8 cellular contexts compared by ENCODE assay signal in the genomic region with DNA sequence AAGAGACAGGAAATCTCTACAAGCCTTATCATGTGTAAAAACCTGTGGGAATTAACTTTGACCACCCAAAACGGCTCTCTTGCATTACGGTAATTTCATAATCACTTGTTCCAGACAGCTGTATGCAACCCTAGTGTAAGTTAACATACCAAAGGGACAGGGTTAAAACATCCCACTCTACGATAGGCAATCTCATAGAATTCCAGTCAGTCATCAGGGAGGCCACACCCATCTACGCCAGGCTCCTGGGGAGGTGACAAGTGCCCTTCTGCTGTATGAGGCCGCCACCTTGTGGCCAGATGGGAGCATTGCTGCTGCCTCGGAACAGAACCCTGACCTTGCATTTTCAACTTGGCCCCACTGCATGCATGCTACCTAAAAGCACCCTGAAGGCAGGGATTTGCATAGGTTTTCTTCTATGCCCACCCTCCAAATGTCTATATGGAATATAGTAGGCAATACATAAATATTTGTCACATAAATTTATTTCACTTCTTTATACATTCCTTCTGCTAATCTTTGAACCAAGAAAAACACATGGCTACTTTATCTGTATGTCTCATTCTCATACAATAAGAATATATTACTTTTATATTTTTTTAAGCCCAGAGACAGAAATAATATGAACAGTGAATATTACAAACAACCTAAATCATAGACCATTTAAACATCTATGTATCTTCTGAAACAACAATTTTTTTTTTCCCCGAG. TPM values are rescaled to one million over a fixed set of nuclear protein-coding genes. Genes with fewer than 3 reads are reported as not detected.
DNase-seq lines count a peak whose midpoint lies in the region; ATAC-seq and TF ChIP-seq lines count a peak whose summit lies in the region.

No MANE protein-coding gene starts in this region.

- H3K4me1 ChIP-seq in CD4-positive, CD25-positive, alpha-beta regulatory T cell (ENCODE audit: control insufficient read depth, insufficient read depth, low read length, poor library complexity, severe bottlenecking), result peaks cover 4% of the 10 kb centered on the region
- H3K4me1 ChIP-seq in MM.1S (ENCODE audit: low read length) (peaks cover 17% of the 10 kb centered on the region), neuronal stem cell (ENCODE audit: control insufficient read depth in 2 of 2, insufficient read depth in 1 of 2, low read depth in 1 of 2, low read length in 2 of 2) (peaks cover 2 to 4% of the 10 kb centered on the region in 2 donors)

- no peak overlapping the region for H2BK15ac ChIP-seq in neuronal stem cell (ENCODE audit: low read length)

- H3K4ac ChIP-seq in neuronal stem cell (ENCODE audit: low read length), result no peak overlapping the region

- no peak overlapping the region for H4K8ac ChIP-seq in neuronal stem cell (ENCODE audit: low read depth, low read length)

- H2AK5ac ChIP-seq in neuronal stem cell (ENCODE audit: low read depth, low read length), result no peak overlapping the region

- no peaks in the 10 kb centered on the region for H3K9me3 ChIP-seq in CD4-positive, CD25-positive, alpha-beta regulatory T cell (ENCODE audit: control insufficient read depth in 2 of 2, low read length in 2 of 2)
- H3K9me3 ChIP-seq in MM.1S (replicated peaks; ENCODE audit: insufficient read depth, low read length), result no peaks in the 10 kb centered on the region
- no peaks in the 10 kb centered on the region for H3K9me3 ChIP-seq in neuronal stem cell (replicated peaks in 1 of 2; ENCODE audit: control insufficient read depth in 2 of 2, insufficient read depth in 1 of 2, low read depth in 1 of 2, low read length in 2 of 2)

- H3K27me3 Mint-ChIP-seq in CD4-positive, CD25-positive, alpha-beta regulatory T cell, result peaks cover 11% of the 10 kb centered on the region
- H3K27me3 Mint-ChIP-seq in activated T-helper 1 cell treated with anti-CD3 and anti-CD28 coated beads, Interleukin-12 subunit alpha, Interleukin-12 subunit beta, Interleukin-2, Interleukin-4 antibody, amounts not matched to agents 30 ng/mL and 10 ng/mL and 1 ng/mL, durations not matched to agents 14 hours and 24 hours and 36 hours (ENCODE audit: insufficient read depth), result peaks cover 13% of the 10 kb centered on the region

- no peak overlapping the region for H3K18ac ChIP-seq in neuronal stem cell (ENCODE audit: low read length)

- intact Hi-C loops in activated T-helper 1 cell treated with anti-CD3 and anti-CD28 coated beads, Interleukin-12 subunit alpha, Interleukin-12 subunit beta, Interleukin-2, Interleukin-4 antibody, amounts not matched to agents 30 ng/mL and 10 ng/mL and 1 ng/mL, durations not matched to agents 14 hours and 24 hours and 36 hours (cut with micrococcal nuclease), result loop anchor here (1.0 to 10.0 kb wide), 4 partner anchors 13 to 723 kb away; a partner anchor contains a TSS

- H3K9me2 ChIP-seq in MM.1S (replicated peaks; ENCODE audit: insufficient read depth, low read length), result no peaks in the 10 kb centered on the region

- POLR2A ChIA-PET in RWPE1 (lab: Yijun Ruan, JAX; ENCODE audit: low non-redundant PET), result no interaction called here

- H3K4me1 Mint-ChIP-seq in CD4-positive, CD25-positive, alpha-beta regulatory T cell, result peaks cover 0 to 8% (median 2%) of the 10 kb centered on the region in 4 donors
- H3K4me1 Mint-ChIP-seq in activated T-helper 1 cell treated with anti-CD3 and anti-CD28 coated beads, Interleukin-12 subunit alpha, Interleukin-12 subunit beta, Interleukin-2, Interleukin-4 antibody, amounts not matched to agents 30 ng/mL and 10 ng/mL and 1 ng/mL, durations not matched to agents 14 hours and 24 hours and 36 hours (ENCODE audit: low read depth), result peaks cover 19% of the 10 kb centered on the region

- H2AFZ ChIP-seq in MM.1S (ENCODE audit: low read length) (no peak overlapping the region), neuronal stem cell (ENCODE audit: low read length) (no peak overlapping the region)

- H3K14ac ChIP-seq in neuronal stem cell (ENCODE audit: low read length), result no peak overlapping the region

- no peaks in the 10 kb centered on the region for H4K20me1 ChIP-seq in MM.1S (ENCODE audit: insufficient read depth, low read length)

- H3K23ac ChIP-seq in neuronal stem cell (ENCODE audit: low read depth, low read length, poor library complexity), result no peak overlapping the region

- H3K4me3 Mint-ChIP-seq in CD4-positive, CD25-positive, alpha-beta regulatory T cell, result peak overlapping the region in 1 of 4 donors; percentile 24
- peak overlapping the region; percentile 39 for H3K4me3 Mint-ChIP-seq in activated T-helper 1 cell treated with anti-CD3 and anti-CD28 coated beads, Interleukin-12 subunit alpha, Interleukin-12 subunit beta, Interleukin-2, Interleukin-4 antibody, amounts not matched to agents 30 ng/mL and 10 ng/mL and 1 ng/mL, durations not matched to agents 14 hours and 24 hours and 36 hours

- TF ChIP-seq CTCF in MM.1S (IDR thresholded peaks at IDR 0.05; ENCODE audit: low read length) (peak; percentile 100), RWPE1 (conservative IDR thresholded peaks at IDR 0.05; ENCODE audit: low read depth) (peak; percentile 98), fibroblast of the aortic adventitia (IDR thresholded peaks at IDR 0.05; ENCODE audit: insufficient read depth, low read length) (peak; percentile 99)

- H3K27ac ChIP-seq in CD4-positive, CD25-positive, alpha-beta regulatory T cell (ENCODE audit: insufficient read depth, low read length, poor library complexity, severe bottlenecking), result no peak overlapping the region
- H3K27ac ChIP-seq in MM.1S (ENCODE audit: low read length), result no peak overlapping the region
- peak overlapping the region; percentile 72 for H3K27ac ChIP-seq in RWPE1
- no peak overlapping the region for H3K27ac ChIP-seq in neuronal stem cell (replicated peaks; ENCODE audit: low read length)

- no peaks in the 10 kb centered on the region for H3K79me1 ChIP-seq in neuronal stem cell (ENCODE audit: low read depth, low read length)

- H3K4me2 ChIP-seq in MM.1S (ENCODE audit: low read depth, low read length) (peak overlapping the region; percentile 47), neuronal stem cell (ENCODE audit: insufficient read depth, low read length, poor library complexity, severe bottlenecking) (no peak overlapping the region)

- H3K36me3 ChIP-seq in CD4-positive, CD25-positive, alpha-beta regulatory T cell (ENCODE audit: control insufficient read depth, insufficient read depth, low read length), result no peaks in the 10 kb centered on the region
- H3K36me3 ChIP-seq in MM.1S (replicated peaks; ENCODE audit: insufficient read depth, low read length) (no peaks in the 10 kb centered on the region), neuronal stem cell (replicated peaks in 1 of 2; ENCODE audit: control insufficient read depth in 2 of 2, insufficient read depth in 2 of 2, low read length in 2 of 2) (no peaks in the 10 kb centered on the region)

- no peaks in the 10 kb centered on the region for H3K36me3 Mint-ChIP-seq in CD4-positive, CD25-positive, alpha-beta regulatory T cell
- H3K36me3 Mint-ChIP-seq in activated T-helper 1 cell treated with anti-CD3 and anti-CD28 coated beads, Interleukin-12 subunit alpha, Interleukin-12 subunit beta, Interleukin-2, Interleukin-4 antibody, amounts not matched to agents 30 ng/mL and 10 ng/mL and 1 ng/mL, durations not matched to agents 14 hours and 24 hours and 36 hours (ENCODE audit: low read depth), result no peaks in the 10 kb centered on the region

- H3K27me3 ChIP-seq in CD4-positive, CD25-positive, alpha-beta regulatory T cell (ENCODE audit: control insufficient read depth, insufficient read depth, low read length), result no peaks in the 10 kb centered on the region
- no peaks in the 10 kb centered on the region for H3K27me3 ChIP-seq in MM.1S (replicated peaks; ENCODE audit: insufficient read depth, low read length)
- H3K27me3 ChIP-seq in neuronal stem cell (ENCODE audit: control insufficient read depth in 3 of 3, insufficient read depth in 3 of 3, low read depth in 1 of 3, low read length in 3 of 3), result no peaks in the 10 kb centered on the region

- H2BK120ac ChIP-seq in neuronal stem cell (ENCODE audit: low read depth, low read length), result no peak overlapping the region

- CTCF ChIA-PET in RWPE1 (lab: Yijun Ruan, JAX), result interaction anchor here (0.7 kb wide), 1 partner anchor 70 kb away, joined by 3 read pairs; no protein-coding TSS in a partner anchor

- WGBS in neuronal stem cell (ENCODE audit: extremely low coverage in 2 of 2, insufficient read length in 2 of 2, insufficient replicate concordance in 1 of 2), 2 donors, result no CpG with 5 or more reads among the region's 7 CpGs

- peak overlapping the region; percentile 25 to 58 (median 32) for H3K27ac Mint-ChIP-seq in CD4-positive, CD25-positive, alpha-beta regulatory T cell
- H3K27ac Mint-ChIP-seq in activated T-helper 1 cell treated with anti-CD3 and anti-CD28 coated beads, Interleukin-12 subunit alpha, Interleukin-12 subunit beta, Interleukin-2, Interleukin-4 antibody, amounts not matched to agents 30 ng/mL and 10 ng/mL and 1 ng/mL, durations not matched to agents 14 hours and 24 hours and 36 hours, result peak overlapping the region; percentile 40

- H3K9ac ChIP-seq in MM.1S (ENCODE audit: low read length) (peak overlapping the region; percentile 13; the same call in 1 of the 2 replicates), neuronal stem cell (ENCODE audit: low read depth, low read length, poor library complexity) (no peak overlapping the region)

- H3K79me2 ChIP-seq in MM.1S (ENCODE audit: low read length), result no peaks in the 10 kb centered on the region

- ATAC-seq in CD4-positive, CD25-positive, alpha-beta regulatory T cell (ENCODE audit: low read depth in 2 of 2), result peak; percentile 96
- peak; percentile 81 for ATAC-seq in GM21576 (IDR thresholded peaks at IDR 0.05; ENCODE audit: unreplicated experiment)

- H2BK5ac ChIP-seq in neuronal stem cell (ENCODE audit: low read length), result no peak overlapping the region

- no peak overlapping the region for H3K4me3 ChIP-seq in CD4-positive, CD25-positive, alpha-beta regulatory T cell (ENCODE audit: low read depth, low read length)
- H3K4me3 ChIP-seq in MM.1S (ENCODE audit: low read length), result peak overlapping the region; percentile 35
- no peak overlapping the region for H3K4me3 ChIP-seq in fibroblast of the aortic adventitia (ENCODE audit: low read depth, low read length)
- H3K4me3 ChIP-seq in neuronal stem cell (ENCODE audit: low read length in 2 of 2), result no peak overlapping the region

- DNase-seq in CD4-positive, CD25-positive, alpha-beta regulatory T cell, result peak; percentile 76 to 85 (median 80)
- peak; percentile 93 for DNase-seq in MM.1S
- peak; percentile 95 for DNase-seq in RWPE1 (ENCODE audit: low spot score)
- peak; percentile 77 for DNase-seq in activated T-helper 1 cell treated with anti-CD3 and anti-CD28 coated beads, Interleukin-12 subunit alpha, Interleukin-12 subunit beta, Interleukin-2, Interleukin-4 antibody, amounts not matched to agents 30 ng/mL and 10 ng/mL and 1 ng/mL, durations not matched to agents 14 hours and 24 hours and 36 hours (ENCODE audit: low spot score)
- DNase-seq in fibroblast of the aortic adventitia (ENCODE audit: low read depth), result peak; percentile 95
- peak; percentile 85 for DNase-seq in neuronal stem cell (ENCODE audit: low spot score)
- DNase-seq in stromal cell of bone marrow (ENCODE audit: low read depth), result peak; percentile 73

- H2BK12ac ChIP-seq in neuronal stem cell (ENCODE audit: low read length), result no peak overlapping the region

- H4K91ac ChIP-seq in neuronal stem cell (ENCODE audit: low read depth, low read length, poor library complexity), result no peak overlapping the region

- no peaks in the 10 kb centered on the region for H3K9me3 Mint-ChIP-seq in CD4-positive, CD25-positive, alpha-beta regulatory T cell
- no peaks in the 10 kb centered on the region for H3K9me3 Mint-ChIP-seq in activated T-helper 1 cell treated with anti-CD3 and anti-CD28 coated beads, Interleukin-12 subunit alpha, Interleukin-12 subunit beta, Interleukin-2, Interleukin-4 antibody, amounts not matched to agents 30 ng/mL and 10 ng/mL and 1 ng/mL, durations not matched to agents 14 hours and 24 hours and 36 hours

- H3F3A ChIP-seq in MM.1S (ENCODE audit: insufficient read depth, low read length), result peaks cover 13% of the 10 kb centered on the region; the same call in 1 of the 2 replicates

RNA-seq across cellular contexts. Expression of a gene that starts 12.6 kb away (rescaled TPM):
- total RNA-seq in CD4-positive, CD25-positive, alpha-beta regulatory T cell, result 0.35 TPM
- under 1 TPM; 0.20 to 0.61 (median 0.48) TPM for polyA plus RNA-seq in CD4-positive, CD25-positive, alpha-beta regulatory T cell
- total RNA-seq in activated T-helper 1 cell treated with anti-CD3 and anti-CD28 coated beads, Interleukin-12 subunit alpha, Interleukin-12 subunit beta, Interleukin-2, Interleukin-4 antibody, amounts not matched to agents 30 ng/mL and 10 ng/mL and 1 ng/mL, durations not matched to agents 14 hours and 24 hours and 36 hours, result 1.2 TPM in 2 replicates
- total RNA-seq in fibroblast of the aortic adventitia (ENCODE audit: low replicate concordance), result 2.3 and 7.3 TPM in 2 replicates
- polyA plus RNA-seq in neuronal stem cell (2013, experiment 1 of 2), result 0.73 TPM
- 0.65 TPM for polyA plus RNA-seq in neuronal stem cell (2013, experiment 2 of 2)

RNA-seq across cellular contexts. Expression of a gene that starts 12.7 kb away (rescaled TPM):
- 37.7 TPM for total RNA-seq in CD4-positive, CD25-positive, alpha-beta regulatory T cell
- 10 to 100 TPM; 26.2 to 30.4 (median 27.7) TPM for polyA plus RNA-seq in CD4-positive, CD25-positive, alpha-beta regulatory T cell
- total RNA-seq in activated T-helper 1 cell treated with anti-CD3 and anti-CD28 coated beads, Interleukin-12 subunit alpha, Interleukin-12 subunit beta, Interleukin-2, Interleukin-4 antibody, amounts not matched to agents 30 ng/mL and 10 ng/mL and 1 ng/mL, durations not matched to agents 14 hours and 24 hours and 36 hours, result 76.8 and 77.8 TPM in 2 replicates
- total RNA-seq in fibroblast of the aortic adventitia (ENCODE audit: low replicate concordance), result 24.2 and 40.4 TPM in 2 replicates
- 31.3 TPM for polyA plus RNA-seq in neuronal stem cell (2013, experiment 1 of 2)
- polyA plus RNA-seq in neuronal stem cell (2013, experiment 2 of 2), result 31.6 TPM
